In the genomic region with DNA sequence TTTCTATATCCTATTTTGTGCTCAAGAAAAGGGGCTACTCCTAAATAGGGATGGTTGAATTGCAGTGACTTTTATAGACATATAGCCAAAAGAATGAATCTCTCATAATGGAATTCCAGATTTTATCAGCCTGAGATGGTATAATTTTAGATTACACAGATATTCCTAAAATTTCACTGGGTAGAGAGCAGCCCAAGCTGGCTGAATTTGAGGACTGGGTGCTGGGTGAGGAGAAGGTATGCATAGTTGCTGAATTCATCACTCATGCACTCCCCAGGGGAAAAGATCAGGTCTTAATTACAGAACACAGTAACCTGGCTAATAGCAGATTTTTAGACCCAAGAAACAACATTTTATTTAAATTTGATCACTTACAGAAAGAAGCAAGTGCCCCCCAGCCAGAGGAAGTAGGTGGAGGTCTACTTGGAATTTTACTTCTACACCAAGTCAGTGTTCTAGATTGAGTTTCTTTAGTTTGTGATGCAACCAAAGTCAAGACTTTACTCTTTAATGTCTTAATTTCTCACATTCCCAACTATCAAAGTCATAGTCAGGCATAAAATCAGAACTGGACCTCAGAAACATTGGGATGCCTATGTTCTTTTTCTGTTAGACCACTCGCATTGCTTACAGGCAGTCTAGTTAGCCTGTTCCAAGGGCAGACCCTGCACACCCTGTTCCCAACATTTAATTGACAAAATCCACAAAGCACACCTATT, we compare ENCODE assay signal across 18 cellular contexts.
"Had no signal": no experiment of that assay in that cellular context is flagged by ENCODE, and none has a peak within 500 bp of the region (broad histone marks: within the 10 kb centered on the region; RNA-seq: fewer than 3 reads in every experiment).

No MANE protein-coding gene starts in this region.

- H3K4me3 ChIP-seq: ascending aorta, lower lobe of right lung, pancreas, thoracic aorta, upper lobe of left lung had no signal

- DNase-seq: activated CD4-positive, alpha-beta T cell treated with anti-CD3 and anti-CD28 coated beads, Interleukin-2, amount 10 ng/mL, durations not matched to agents 7 days and 5 days; activated CD8-positive, alpha-beta T cell treated with anti-CD3 and anti-CD28 coated beads, Interleukin-2, amount 10 ng/mL, durations not matched to agents 7 days and 5 days; activated naive CD4-positive, alpha-beta T cell treated with anti-CD3 and anti-CD28 coated beads for 36 hours; activated naive CD8-positive, alpha-beta T cell treated with anti-CD3 and anti-CD28 coated beads, Interleukin-2, amount 50 U/mL, for 24 hours; activated T-cell treated with anti-CD3 and anti-CD28 coated beads, Interleukin-2, amount 50 U/mL, for 24 hours; effector memory CD8-positive, alpha-beta T cell; foreskin fibroblast; hippocampal formation; lower lobe of right lung; natural killer cell; pancreas; stimulated activated naive B cell treated with anti-CD40 and anti-IgM and Interleukin-4, amounts not matched to agents 10 μg/mL and 1 μg/mL and 100 μg/mL, for 72 hours; T-cell; upper lobe of left lung had no signal

- H3K9me3 ChIP-seq: ascending aorta, lower lobe of right lung, pancreas, thoracic aorta, upper lobe of left lung had no signal

- ATAC-seq: activated CD8-positive, alpha-beta T cell treated with anti-CD3 and anti-CD28 coated beads, Interleukin-2, amount 10 ng/mL, durations not matched to agents 7 days and 5 days; activated naive CD8-positive, alpha-beta T cell treated with anti-CD3 and anti-CD28 coated beads, Interleukin-2, amount 50 U/mL, for 24 hours; effector memory CD8-positive, alpha-beta T cell; lower lobe of right lung; natural killer cell; pancreas; sciatic nerve; stimulated activated naive B cell treated with anti-CD40 and anti-IgM and Interleukin-4, amounts not matched to agents 10 μg/mL and 1 μg/mL and 100 μg/mL, for 72 hours; T-cell had no signal

- FAIRE-seq: islet of Langerhans, pancreas had no signal

- H3K27me3 ChIP-seq: ascending aorta, pancreas, upper lobe of left lung had no signal

- H3K4me1 ChIP-seq: ascending aorta, lower lobe of right lung, pancreas, upper lobe of left lung had no signal

- H3K36me3 ChIP-seq: ascending aorta, lower lobe of right lung, pancreas, thoracic aorta, upper lobe of left lung had no signal
